12 cellular contexts compared by ENCODE assay signal in genomic region chr10:73762915-73763314, GRCh38. TPM values are rescaled to one million over a fixed set of nuclear protein-coding genes. Genes with fewer than 3 reads are reported as not detected.
DNase-seq lines count a peak whose midpoint lies in the region; ATAC-seq lines count a peak whose summit lies in the region.
"Had no signal": no experiment of that assay in that cellular context is flagged by ENCODE, and none has a peak within 500 bp of the region (broad histone marks: within the 10 kb centered on the region; RNA-seq: fewer than 3 reads in every experiment).

No MANE protein-coding gene starts in this region.

- POLR2A ChIA-PET in CD8-positive, alpha-beta memory T cell (lab: Charles Lee) = interaction anchor here (0.7 to 2.4 kb wide), 2 partner anchors 9 to 236 kb away, joined by 3 to 12 read pairs; a partner anchor contains a TSS

- CTCF ChIA-PET in CD8-positive, alpha-beta memory T cell (lab: Charles Lee) = interaction anchor here (0.8 to 1.1 kb wide), 2 partner anchors 32 to 117 kb away, joined by 3 to 5 read pairs; no protein-coding TSS in a partner anchor

- intact Hi-C loops in posterior cingulate gyrus (cut with DNase I) = no loop called here

- ATAC-seq in HG03039 (IDR thresholded peaks at IDR 0.05; ENCODE audit: unreplicated experiment) (peak; percentile 44), GM21723 (IDR thresholded peaks at IDR 0.05; ENCODE audit: unreplicated experiment) (no peak)
- peak; percentile 90 for ATAC-seq in activated T-helper 17 cell treated with anti-CD3 and anti-CD28 coated beads, Interleukin-2, amount 50 U/mL, for 72 hours (replicated peaks)

- peaks cover 67 to 78% (median 73%) of the 10 kb centered on the region in 3 donors for H3K4me1 Mint-ChIP-seq in CD8-positive, alpha-beta memory T cell
- H3K4me1 Mint-ChIP-seq in activated T-helper 17 cell treated with anti-CD3 and anti-CD28 coated beads, Interleukin-2, amount 50 U/mL, for 72 hours = peaks cover 31% of the 10 kb centered on the region

- no peak overlapping the region for H3K4me3 ChIP-seq in CD8-positive, alpha-beta memory T cell (ENCODE audit: low read length)

- peak overlapping the region in 6 of 7 donors; percentile 0 to 63 (median 7) for H3K4me3 Mint-ChIP-seq in CD8-positive, alpha-beta memory T cell
- peak overlapping the region; percentile 49 for H3K4me3 Mint-ChIP-seq in activated T-helper 17 cell treated with anti-CD3 and anti-CD28 coated beads, Interleukin-2, amount 50 U/mL, for 72 hours

- no peak for DNase-seq in CD8-positive, alpha-beta memory T cell
- DNase-seq in iris pigment epithelial cell (ENCODE audit: low read depth) (peak; percentile 70), posterior cingulate gyrus (no peak), NCI-H1105 treated with DMSO at 0.1 percent for 48 hours (lab: John Stamatoyannopoulos, UW) (no peak)
- no peak for DNase-seq in stimulated activated naive CD4-positive, alpha-beta T cell treated with Interleukin-2 at 50 U/mL for 16 hours (lab: John Stamatoyannopoulos, UW)
- DNase-seq: C1 segment of cervical spinal cord, cerebellar nuclear complex, T1000 had no signal

- H3K36me3 Mint-ChIP-seq in CD8-positive, alpha-beta memory T cell = peaks cover 35 to 88% (median 40%) of the 10 kb centered on the region in 3 donors
- peaks cover 98% of the 10 kb centered on the region for H3K36me3 Mint-ChIP-seq in activated T-helper 17 cell treated with anti-CD3 and anti-CD28 coated beads, Interleukin-2, amount 50 U/mL, for 72 hours (ENCODE audit: low read depth)

- H3K27ac ChIP-seq in CD8-positive, alpha-beta memory T cell (ENCODE audit: low read depth, low read length) = no peak overlapping the region
- H3K27ac ChIP-seq: neutrophil had no signal

- H3K27me3 Mint-ChIP-seq in CD8-positive, alpha-beta memory T cell = no peaks in the 10 kb centered on the region
- no peaks in the 10 kb centered on the region for H3K27me3 Mint-ChIP-seq in activated T-helper 17 cell treated with anti-CD3 and anti-CD28 coated beads, Interleukin-2, amount 50 U/mL, for 72 hours

- no peaks in the 10 kb centered on the region for H3K9me3 ChIP-seq in CD8-positive, alpha-beta memory T cell (ENCODE audit: low read length)
- H3K9me3 ChIP-seq: neutrophil had no signal

- H3K27me3 ChIP-seq in CD8-positive, alpha-beta memory T cell (ENCODE audit: insufficient read depth, low read length, poor library complexity, severe bottlenecking) = no peaks in the 10 kb centered on the region
- H3K27me3 ChIP-seq: neutrophil had no signal

- H3K27ac Mint-ChIP-seq in CD8-positive, alpha-beta memory T cell = peak overlapping the region; percentile 90 to 97 (median 95)
- peak overlapping the region; percentile 65 for H3K27ac Mint-ChIP-seq in activated T-helper 17 cell treated with anti-CD3 and anti-CD28 coated beads, Interleukin-2, amount 50 U/mL, for 72 hours

- no peaks in the 10 kb centered on the region for H3K9me3 Mint-ChIP-seq in CD8-positive, alpha-beta memory T cell
- no peaks in the 10 kb centered on the region for H3K9me3 Mint-ChIP-seq in activated T-helper 17 cell treated with anti-CD3 and anti-CD28 coated beads, Interleukin-2, amount 50 U/mL, for 72 hours

- peaks cover 71% of the 10 kb centered on the region for H3K36me3 ChIP-seq in CD8-positive, alpha-beta memory T cell (ENCODE audit: insufficient read depth, low read length)

- peaks cover 51% of the 10 kb centered on the region for H3K4me1 ChIP-seq in CD8-positive, alpha-beta memory T cell (ENCODE audit: insufficient read depth, low read length)

RNA-seq across cellular contexts. Expression of gene SEC24C, which starts 18.7 kb away (rescaled TPM):
- 10 to 100 TPM; 93.1 to 95.9 TPM for total RNA-seq in CD8-positive, alpha-beta memory T cell
- polyA plus RNA-seq in CD8-positive, alpha-beta memory T cell = 70.3 TPM
- 100 to 1,000 TPM in 1 of 2 donors, 10 to 100 TPM in 1; 98.5 to 129 TPM for total RNA-seq in activated T-helper 17 cell treated with anti-CD3 and anti-CD28 coated beads, Interleukin-2, amount 50 U/mL, for 72 hours

RNA-seq across cellular contexts. Expression of gene CHCHD1, which starts 18.9 kb away (rescaled TPM):
- total RNA-seq in CD8-positive, alpha-beta memory T cell = 10 to 100 TPM; 35.8 to 37.2 TPM
- polyA plus RNA-seq in CD8-positive, alpha-beta memory T cell = 52.6 TPM
- 10 to 100 TPM; 30.2 to 32.8 TPM for total RNA-seq in activated T-helper 17 cell treated with anti-CD3 and anti-CD28 coated beads, Interleukin-2, amount 50 U/mL, for 72 hours

RNA-seq across cellular contexts. Expression of gene ZSWIM8, which starts 22.5 kb away (rescaled TPM):
- total RNA-seq in CD8-positive, alpha-beta memory T cell = 10 to 100 TPM; 54.3 to 57.6 TPM
- polyA plus RNA-seq in CD8-positive, alpha-beta memory T cell = 26.0 TPM
- total RNA-seq in activated T-helper 17 cell treated with anti-CD3 and anti-CD28 coated beads, Interleukin-2, amount 50 U/mL, for 72 hours = 100 to 1,000 TPM in 1 of 2 donors, 10 to 100 TPM in 1; 66.1 to 113 TPM

RNA-seq across cellular contexts. Expression of gene NDST2, which starts 48.5 kb away (rescaled TPM):
- total RNA-seq in CD8-positive, alpha-beta memory T cell = 10 to 100 TPM; 39.8 to 43.9 TPM
- polyA plus RNA-seq in CD8-positive, alpha-beta memory T cell = 25.3 TPM
- total RNA-seq in activated T-helper 17 cell treated with anti-CD3 and anti-CD28 coated beads, Interleukin-2, amount 50 U/mL, for 72 hours = 10 to 100 TPM; 41.2 to 64.0 TPM
